8 cellular contexts compared by ENCODE assay signal in genomic region chr7:117750612-117751563, GRCh38.
A peak's percentile ranks its signal among the peaks of the same experiment; 100 is the strongest.
DNase-seq lines count a peak whose midpoint lies in the region; ATAC-seq lines count a peak whose summit lies in the region.

No MANE protein-coding gene starts in this region.

- H3K27me3 Mint-ChIP-seq in T-helper 2 cell treated with Interferon-gamma antibody and Interleukin-4, amounts not matched to agents 5 μg/mL and 100 μg/mL, for 36 hours (ENCODE audit: low read depth): no peaks in the 10 kb centered on the region

- no peaks in the 10 kb centered on the region for H3K9me3 Mint-ChIP-seq in T-helper 2 cell treated with Interferon-gamma antibody and Interleukin-4, amounts not matched to agents 5 μg/mL and 100 μg/mL, for 36 hours

- H3K27ac Mint-ChIP-seq in T-helper 2 cell treated with Interferon-gamma antibody and Interleukin-4, amounts not matched to agents 5 μg/mL and 100 μg/mL, for 36 hours: no peak overlapping the region

- DNase-seq in GM03348 (ENCODE audit: low spot score) (peak; percentile 34), M059J (ENCODE audit: low read depth) (peak; percentile 24), amniotic stem cell (lab: John Stamatoyannopoulos, UW) (peak; percentile 0), left colon (no peak), cortex of kidney (lab: John Stamatoyannopoulos, UW) (no peak), NCI-H446 treated with DMSO at 0.1 percent for 48 hours (lab: John Stamatoyannopoulos, UW) (no peak), left ventricle myocardium superior (no peak)
- DNase-seq in T-helper 2 cell treated with Interferon-gamma antibody and Interleukin-4, amounts not matched to agents 5 μg/mL and 100 μg/mL, for 36 hours (ENCODE audit: low spot score): no peak

- no peaks in the 10 kb centered on the region for H3K4me1 Mint-ChIP-seq in T-helper 2 cell treated with Interferon-gamma antibody and Interleukin-4, amounts not matched to agents 5 μg/mL and 100 μg/mL, for 36 hours (ENCODE audit: low read depth)

- H3K36me3 Mint-ChIP-seq in T-helper 2 cell treated with Interferon-gamma antibody and Interleukin-4, amounts not matched to agents 5 μg/mL and 100 μg/mL, for 36 hours (ENCODE audit: low read depth): no peaks in the 10 kb centered on the region

- peak; percentile 30 for ATAC-seq in left colon
- no peak for ATAC-seq in left ventricle myocardium superior

- H3K4me3 Mint-ChIP-seq in T-helper 2 cell treated with Interferon-gamma antibody and Interleukin-4, amounts not matched to agents 5 μg/mL and 100 μg/mL, for 36 hours: no peak overlapping the region

- intact Hi-C loops in left colon (cut with DNase I, micrococcal nuclease): no loop called here
- intact Hi-C loops in left ventricle myocardium superior (cut with micrococcal nuclease): no loop called here

Comparison
In these comparisons a context has a peak if more than half of its experiments do, and no peak if none do; other contexts are left out.
1. DNase-seq: peak in GM03348 (single experiment), M059J (single experiment) and amniotic stem cell (single experiment); none in left colon (0 of 2), cortex of kidney (single experiment), NCI-H446 treated with DMSO at 0.1 percent for 48 hours (single experiment), T-helper 2 cell treated with Interferon-gamma antibody and Interleukin-4, amounts not matched to agents 5 μg/mL and 100 μg/mL, for 36 hours (single experiment) and left ventricle myocardium superior (single experiment).